33 cellular contexts compared by ENCODE assay signal in genomic region chr5:12384005-12384404, GRCh38.
"Had no signal": no experiment of that assay in that cellular context is flagged by ENCODE, and none has a peak within 500 bp of the region (broad histone marks: within the 10 kb centered on the region; RNA-seq: fewer than 3 reads in every experiment).

No MANE protein-coding gene starts in this region.

- H3K4me3 Mint-ChIP-seq: activated CD4-positive, alpha-beta memory T cell treated with anti-CD3 and anti-CD28 coated beads for 36 hours; activated CD4-positive, alpha-beta T cell treated with anti-CD3 and anti-CD28 coated beads for 36 hours; activated CD4-positive, alpha-beta T cell treated with anti-CD3 and anti-CD28 coated beads, Interleukin-2, amount 10 ng/mL, durations not matched to agents 24 days and 14 days; activated CD8-positive, alpha-beta T cell treated with anti-CD3 and anti-CD28 coated beads, Interleukin-2, amount 10 ng/mL, durations not matched to agents 7 days and 5 days; activated naive CD8-positive, alpha-beta T cell; activated T-cell treated with anti-CD3 and anti-CD28 coated beads, Interleukin-2, amount 50 U/mL, for 24 hours; activated T-helper 17 cell treated with anti-CD3 and anti-CD28 coated beads, Interleukin-2, amount 50 U/mL, for 72 hours; central memory CD8-positive, alpha-beta T cell; dendritic cell treated with granulocyte-macrophage colony-stimulating factor and Interleukin-4, amounts not matched to agents 40 ng/mL and 50 ng/mL, for 4 days; endodermal cell; T-helper 17 cell had no signal

- H3K9me3 ChIP-seq: gastrocnemius medialis had no signal

- H3K4me1 ChIP-seq: esophagus muscularis mucosa, foreskin keratinocyte, gastrocnemius medialis, heart left ventricle had no signal

- H3K36me3 Mint-ChIP-seq: activated CD4-positive, alpha-beta memory T cell treated with anti-CD3 and anti-CD28 coated beads for 36 hours; activated naive CD8-positive, alpha-beta T cell had no signal

- H3K27ac ChIP-seq: brain microvascular endothelial cell, coronary artery, dorsolateral prefrontal cortex, esophagus muscularis mucosa, foreskin keratinocyte, gastrocnemius medialis, heart left ventricle had no signal

- H3K27me3 ChIP-seq: brain microvascular endothelial cell, dorsolateral prefrontal cortex, esophagus muscularis mucosa, foreskin keratinocyte, gastrocnemius medialis, heart left ventricle had no signal

- H3K27me3 Mint-ChIP-seq: activated CD4-positive, alpha-beta memory T cell treated with anti-CD3 and anti-CD28 coated beads for 36 hours; activated CD4-positive, alpha-beta T cell treated with anti-CD3 and anti-CD28 coated beads for 36 hours; activated CD4-positive, alpha-beta T cell treated with anti-CD3 and anti-CD28 coated beads, Interleukin-2, amount 10 ng/mL, durations not matched to agents 24 days and 14 days; activated naive CD8-positive, alpha-beta T cell; activated T-cell treated with anti-CD3 and anti-CD28 coated beads, Interleukin-2, amount 50 U/mL, for 24 hours; activated T-helper 17 cell treated with anti-CD3 and anti-CD28 coated beads, Interleukin-2, amount 50 U/mL, for 72 hours; central memory CD8-positive, alpha-beta T cell; dendritic cell treated with granulocyte-macrophage colony-stimulating factor and Interleukin-4, amounts not matched to agents 40 ng/mL and 50 ng/mL, for 4 days; T-helper 17 cell had no signal

- H3K4me3 ChIP-seq: coronary artery, dorsolateral prefrontal cortex, esophagus muscularis mucosa, gastrocnemius medialis, heart left ventricle had no signal

- H3K4me1 Mint-ChIP-seq: activated CD4-positive, alpha-beta T cell treated with anti-CD3 and anti-CD28 coated beads for 36 hours; activated CD4-positive, alpha-beta T cell treated with anti-CD3 and anti-CD28 coated beads, Interleukin-2, amount 10 ng/mL, durations not matched to agents 24 days and 14 days; activated T-helper 17 cell treated with anti-CD3 and anti-CD28 coated beads, Interleukin-2, amount 50 U/mL, for 72 hours; central memory CD8-positive, alpha-beta T cell; T-helper 17 cell had no signal

- ATAC-seq: activated CD4-positive, alpha-beta T cell treated with anti-CD3 and anti-CD28 coated beads for 36 hours; activated CD8-positive, alpha-beta T cell treated with anti-CD3 and anti-CD28 coated beads, Interleukin-2, amount 10 ng/mL, durations not matched to agents 7 days and 5 days; activated T-helper 17 cell treated with anti-CD3 and anti-CD28 coated beads, Interleukin-2, amount 50 U/mL, for 72 hours; foreskin keratinocyte; gastrocnemius medialis; heart left ventricle; T-helper 17 cell had no signal

- FAIRE-seq: astrocyte, bronchial epithelial cell had no signal

- H3K36me3 ChIP-seq: brain microvascular endothelial cell, esophagus muscularis mucosa, gastrocnemius medialis, heart left ventricle had no signal

- DNase-seq: activated CD4-positive, alpha-beta memory T cell treated with anti-CD3 and anti-CD28 coated beads for 36 hours; activated CD4-positive, alpha-beta T cell treated with anti-CD3 and anti-CD28 coated beads for 36 hours; activated CD4-positive, alpha-beta T cell treated with anti-CD3 and anti-CD28 coated beads, Interleukin-2, amount 10 ng/mL, durations not matched to agents 24 days and 14 days; activated CD4-positive, CD25-positive, alpha-beta regulatory T cell; activated CD4-positive, CD25-positive, alpha-beta regulatory T cell treated with anti-CD3 and anti-CD28 coated beads, Interleukin-2, amount 50 U/mL, for 72 hours; activated CD8-positive, alpha-beta memory T cell treated with anti-CD3 and anti-CD28 coated beads, Interleukin-2, amount 50 U/mL, for 48 hours; activated CD8-positive, alpha-beta T cell treated with anti-CD3 and anti-CD28 coated beads, Interleukin-2, amount 10 ng/mL, durations not matched to agents 7 days and 5 days; activated effector memory CD4-positive, alpha-beta T cell treated with Interleukin-2 at 50 U/mL for 16 hours; activated gamma-delta T cell treated with Interleukin-2 at 50 U/mL for 16 hours; activated naive CD4-positive, alpha-beta T cell treated with anti-CD3 and anti-CD28 coated beads, Interleukin-2, amount 50 U/mL, for 16 hours; activated naive CD4-positive, alpha-beta T cell treated with Interleukin-2 at 50 U/mL for 16 hours; activated T-cell treated with anti-CD3 and anti-CD28 coated beads for 4 hours; activated T-cell treated with anti-CD3 and anti-CD28 coated beads, Interleukin-2, amount 50 U/mL, for 24 hours; amniotic stem cell; anterior cingulate cortex; brain microvascular endothelial cell; dorsolateral prefrontal cortex; effector memory CD4-positive, alpha-beta T cell; endodermal cell; erythroblast; foreskin keratinocyte; gastrocnemius medialis; glutamatergic neuron; heart left ventricle; T-helper 17 cell had no signal

- H3K27ac Mint-ChIP-seq: activated CD4-positive, alpha-beta memory T cell treated with anti-CD3 and anti-CD28 coated beads for 36 hours; activated CD4-positive, alpha-beta T cell treated with anti-CD3 and anti-CD28 coated beads for 36 hours; activated CD4-positive, alpha-beta T cell treated with anti-CD3 and anti-CD28 coated beads, Interleukin-2, amount 10 ng/mL, durations not matched to agents 24 days and 14 days; activated CD8-positive, alpha-beta T cell treated with anti-CD3 and anti-CD28 coated beads, Interleukin-2, amount 10 ng/mL, durations not matched to agents 7 days and 5 days; activated naive CD8-positive, alpha-beta T cell; activated T-cell treated with anti-CD3 and anti-CD28 coated beads, Interleukin-2, amount 50 U/mL, for 24 hours; activated T-helper 17 cell treated with anti-CD3 and anti-CD28 coated beads, Interleukin-2, amount 50 U/mL, for 72 hours; dendritic cell treated with granulocyte-macrophage colony-stimulating factor and Interleukin-4, amounts not matched to agents 40 ng/mL and 50 ng/mL, for 4 days; endodermal cell; T-helper 17 cell had no signal
